15 cellular contexts compared by ENCODE assay signal in the genomic region with DNA sequence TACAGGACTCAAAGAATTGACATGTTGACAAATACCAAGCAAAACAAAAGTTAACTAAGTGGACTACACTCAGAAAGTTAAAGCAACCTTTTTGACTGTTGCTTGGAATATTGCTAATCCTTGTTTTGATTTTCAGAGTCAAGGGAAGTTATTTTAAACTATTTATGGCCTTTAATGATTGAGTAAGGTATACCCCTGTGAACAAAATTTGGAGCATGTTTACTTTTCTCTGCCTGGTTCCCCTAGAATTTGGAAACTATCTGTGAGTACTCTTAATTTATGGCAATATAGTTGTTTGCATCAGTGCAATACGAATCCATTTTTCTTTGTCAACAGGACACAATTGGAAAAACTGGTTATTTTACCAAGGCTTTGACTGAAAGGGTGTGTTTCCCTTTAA. TPM values are rescaled to one million over a fixed set of nuclear protein-coding genes. Genes with fewer than 3 reads are reported as not detected.
"Had no signal": no experiment of that assay in that cellular context is flagged by ENCODE, and none has a peak within 500 bp of the region (broad histone marks: within the 10 kb centered on the region; RNA-seq: fewer than 3 reads in every experiment).

No MANE protein-coding gene starts in this region.

RNA-seq across cellular contexts. Expression of gene ZCCHC13, which starts 45.9 kb away (rescaled TPM):
- total RNA-seq: stomach, subcutaneous adipose tissue, suprapubic skin, temporal lobe, thoracic aorta, thyroid gland, tibial nerve, transverse colon, upper lobe of left lung, upper lobe of right lung, ureter, urinary bladder, uterus, vagina had no signal
- polyA plus RNA-seq: stomach, thymus, urinary bladder had no signal
